Comparison of ENCODE assay signal across 15 cellular contexts in genomic region chr1:79373481-79374132, GRCh38.
DNase-seq lines count a peak whose midpoint lies in the region; ATAC-seq, FAIRE-seq and TF ChIP-seq lines count a peak whose summit lies in the region.
"Had no signal": no experiment of that assay in that cellular context is flagged by ENCODE, and none has a peak within 500 bp of the region (broad histone marks: within the 10 kb centered on the region; RNA-seq: fewer than 3 reads in every experiment).

No MANE protein-coding gene starts in this region.

- no peaks in the 10 kb centered on the region for H3K79me2 ChIP-seq in HepG2 (ENCODE audit: insufficient read depth, low read length)
- H3K79me2 ChIP-seq: hepatocyte had no signal

- 8% methylated on average over 2 of the region's 2 CpGs for WGBS in right lobe of liver (ENCODE audit: insufficient coverage, low coverage, low lambda C conversion rate, missing lambda C conversion rate)
- 0% methylated on average over 2 of the region's 2 CpGs for WGBS in HepG2 (ENCODE audit: low lambda C conversion rate)

- TF ChIP-seq CTCF in right lobe of liver (IDR thresholded peaks at IDR 0.05), result no peak
- no peak for TF ChIP-seq CTCF in HepG2 (CRISPR knock-in tag; IDR thresholded peaks at IDR 0.05)
- no peak for TF ChIP-seq CTCF in WTC11 (IDR thresholded peaks at IDR 0.05)

- ATAC-seq in right lobe of liver (peak in 3 of 4 donors; percentile 55 to 71 (median 63)), HepG2 (no peak), WTC11 (no peak), GM19395 (IDR thresholded peaks at IDR 0.05; ENCODE audit: unreplicated experiment) (no peak)
- ATAC-seq: effector memory CD8-positive, alpha-beta T cell; HCT116 had no signal

- TF ChIP-seq EP300 in HepG2 (IDR thresholded peaks at IDR 0.05; ENCODE audit: low read depth in 2 of 2, low read length in 2 of 2) (no peak), HepG2 (CRISPR knock-in tag; IDR thresholded peaks at IDR 0.05; ENCODE audit: borderline replicate concordance) (no peak)

- H3K9me3 Mint-ChIP-seq in WTC11, result peaks cover 7% of the 10 kb centered on the region; the same call in 1 of the 2 replicates

- H3K4me3 ChIP-seq in right lobe of liver (no peak overlapping the region), HepG2 (replicated peaks in 1 of 3; ENCODE audit: insufficient read depth in 1 of 3, low read depth in 2 of 3, low read length in 3 of 3) (no peak overlapping the region), SJCRH30 (no peak overlapping the region)
- H3K4me3 ChIP-seq: adrenal gland, hepatocyte had no signal

- intact Hi-C loops in right lobe of liver (cut with DNase I), result no loop called here
- intact Hi-C loops in HepG2 (cut with micrococcal nuclease; ENCODE audit: unreplicated experiment), result no loop called here

- H3K36me3 ChIP-seq in right lobe of liver (no peaks in the 10 kb centered on the region), HepG2 (replicated peaks in 1 of 2; ENCODE audit: control insufficient read depth in 1 of 2, insufficient read depth in 2 of 2, low read length in 2 of 2) (no peaks in the 10 kb centered on the region), SJCRH30 (no peaks in the 10 kb centered on the region)
- H3K36me3 ChIP-seq: adrenal gland had no signal

- H3K27me3 ChIP-seq in right lobe of liver, result no peaks in the 10 kb centered on the region
- H3K27me3 ChIP-seq in HepG2 (ENCODE audit: control insufficient read depth in 1 of 2, insufficient read depth in 2 of 2, low read length in 2 of 2), result no peaks in the 10 kb centered on the region
- no peaks in the 10 kb centered on the region for H3K27me3 ChIP-seq in SJCRH30
- H3K27me3 ChIP-seq: adrenal gland, hepatocyte had no signal

- no peaks in the 10 kb centered on the region for H3K4me1 ChIP-seq in right lobe of liver
- no peaks in the 10 kb centered on the region for H3K4me1 ChIP-seq in HepG2 (ENCODE audit: insufficient read depth, low read length)
- H3K4me1 ChIP-seq in SJCRH30, result peaks cover 5% of the 10 kb centered on the region; the same call in 1 of the 2 replicates
- H3K4me1 ChIP-seq: adrenal gland had no signal

- peaks cover 2% of the 10 kb centered on the region; the same call in 1 of the 2 replicates for H3K36me3 Mint-ChIP-seq in WTC11
- H3K36me3 Mint-ChIP-seq: memory B cell had no signal

- POLR2A ChIA-PET in HepG2 (lab: Yijun Ruan, JAX), result no interaction called here
- POLR2A ChIA-PET in WTC11 (lab: Charles Lee), result no interaction called here

- no TSS peak for BruUV-seq in HepG2 (replicated peaks; lab: Mats Ljungman, UMichigan)

- H3K27ac ChIP-seq in right lobe of liver (no peak overlapping the region), HepG2 (ENCODE audit: extremely low read length, insufficient read depth, low read length) (no peak overlapping the region), SJCRH30 (no peak overlapping the region)
- H3K27ac ChIP-seq: adrenal gland, hepatocyte had no signal

- H3K27ac Mint-ChIP-seq in WTC11, result no peak overlapping the region
- H3K27ac Mint-ChIP-seq: effector memory CD8-positive, alpha-beta T cell; memory B cell had no signal

- DNase-seq in right lobe of liver (peak; percentile 26 to 52 (median 50)), HepG2 (ENCODE audit: low spot score) (no peak), SJCRH30 (peak; percentile 11 to 27), glomerular visceral epithelial cell (ENCODE audit: extremely low spot score) (peak; percentile 31), cortex of kidney (lab: John Stamatoyannopoulos, UW) (no peak), WTC11 (ENCODE audit: low spot score) (no peak), DMS114 treated with DMSO at 0.1 percent for 48 hours (lab: John Stamatoyannopoulos, UW; ENCODE audit: unreplicated experiment) (no peak)
- DNase-seq: activated T-cell treated with anti-CD3 and anti-CD28 coated beads for 4 hours; adrenal gland; effector memory CD8-positive, alpha-beta T cell; NCI-H1092 treated with DMSO at 0.1 percent for 48 hours had no signal

- H3K9ac ChIP-seq in HepG2 (ENCODE audit: insufficient read depth, low read depth, low read length), result no peak overlapping the region

- no peak for FAIRE-seq in HepG2 (lab: Jason Lieb, UNC)

- H3K9me3 ChIP-seq in right lobe of liver (no peaks in the 10 kb centered on the region), HepG2 (ENCODE audit: low read length) (peaks cover 72% of the 10 kb centered on the region), SJCRH30 (replicated peaks) (no peaks in the 10 kb centered on the region)
- H3K9me3 ChIP-seq: adrenal gland had no signal

- H3K4me2 ChIP-seq in HepG2 (ENCODE audit: low read depth, low read length), result no peak overlapping the region
- H3K4me2 ChIP-seq: hepatocyte had no signal

- no peak overlapping the region for H2AFZ ChIP-seq in HepG2 (ENCODE audit: low read length)
- H2AFZ ChIP-seq: hepatocyte had no signal

- in situ Hi-C loops in HepG2 (cut with HindIII; ENCODE audit: extremely low pct_ligation_motif_present, low pct_unique_long_range_greater_than_20kb), result loop anchor here (25.0 kb wide), 1 partner anchor 536 kb away; no protein-coding TSS in a partner anchor

- no peak for TF ChIP-seq POLR2A in right lobe of liver (IDR thresholded peaks at IDR 0.05)
- TF ChIP-seq POLR2A in HepG2 (IDR thresholded peaks at IDR 0.05; ENCODE audit: insufficient read depth in 1 of 2, low read depth in 2 of 2, low read length in 2 of 2), result no peak

- CTCF ChIA-PET in HepG2 (lab: Yijun Ruan, JAX; ENCODE audit: low intra/inter-chr PET ratio, low total read pairs), result no interaction called here
- CTCF ChIA-PET in WTC11 (lab: Charles Lee), result no interaction called here

- H3K4me1 Mint-ChIP-seq in WTC11, result peaks cover 28% of the 10 kb centered on the region
- H3K4me1 Mint-ChIP-seq: memory B cell had no signal

- TF ChIP-seq RAD21 in HepG2 (CRISPR knock-in tag; IDR thresholded peaks at IDR 0.05), result no peak

- H3K27me3 Mint-ChIP-seq in WTC11 (ENCODE audit: low read depth), result no peaks in the 10 kb centered on the region
- H3K27me3 Mint-ChIP-seq: effector memory CD8-positive, alpha-beta T cell had no signal

- no peaks in the 10 kb centered on the region for H4K20me1 ChIP-seq in HepG2 (ENCODE audit: insufficient read depth, low read length)

- no peak overlapping the region for H3K4me3 Mint-ChIP-seq in WTC11
- H3K4me3 Mint-ChIP-seq: effector memory CD8-positive, alpha-beta T cell; memory B cell had no signal

TF ChIP-seq in HepG2, 621 proteins besides CTCF, POLR2A, EP300 and RAD21:
- TF ChIP-seq ZNF775 (CRISPR knock-in tag; IDR thresholded peaks at IDR 0.05; ENCODE audit: borderline replicate concordance) (no peak), BRD4 (CRISPR knock-in tag; IDR thresholded peaks at IDR 0.05) (no peak), ZNF484 (CRISPR knock-in tag; IDR thresholded peaks at IDR 0.05; ENCODE audit: borderline replicate concordance, low read depth) (no peak), ZFP36 (IDR thresholded peaks at IDR 0.05; ENCODE audit: borderline replicate concordance, low read depth, low read length, partially characterized antibody) (no peak)

TF ChIP-seq in WTC11, 78 proteins besides CTCF, POLR2A, EP300 and RAD21 (continues in another document):
- no peak for TF ChIP-seq ZNF532 (CRISPR knock-in tag; IDR thresholded peaks at IDR 0.05; ENCODE audit: borderline replicate concordance)
- TF ChIP-seq RORB (CRISPR knock-in tag; IDR thresholded peaks at IDR 0.05), result no peak
- no peak for TF ChIP-seq USF2 (CRISPR knock-in tag; IDR thresholded peaks at IDR 0.05)
- TF ChIP-seq OVOL2 (CRISPR knock-in tag; IDR thresholded peaks at IDR 0.05; ENCODE audit: borderline replicate concordance), result no peak
- TF ChIP-seq ERG (CRISPR knock-in tag; IDR thresholded peaks at IDR 0.05), result no peak
- no peak for TF ChIP-seq ETV6 (CRISPR knock-in tag; IDR thresholded peaks at IDR 0.05)

Comparison
In these comparisons a context has a peak if more than half of its experiments do, and no peak if none do; other contexts are left out.
1. ATAC-seq: peak in right lobe of liver (3 of 4); none in HepG2 (single experiment), WTC11 (single experiment) and GM19395 (single experiment).
2. DNase-seq: peak in right lobe of liver (3 of 3), SJCRH30 (2 of 2) and glomerular visceral epithelial cell (single experiment); none in HepG2 (single experiment), cortex of kidney (single experiment), WTC11 (single experiment) and DMS114 treated with DMSO at 0.1 percent for 48 hours (single experiment).